In the genomic region with DNA sequence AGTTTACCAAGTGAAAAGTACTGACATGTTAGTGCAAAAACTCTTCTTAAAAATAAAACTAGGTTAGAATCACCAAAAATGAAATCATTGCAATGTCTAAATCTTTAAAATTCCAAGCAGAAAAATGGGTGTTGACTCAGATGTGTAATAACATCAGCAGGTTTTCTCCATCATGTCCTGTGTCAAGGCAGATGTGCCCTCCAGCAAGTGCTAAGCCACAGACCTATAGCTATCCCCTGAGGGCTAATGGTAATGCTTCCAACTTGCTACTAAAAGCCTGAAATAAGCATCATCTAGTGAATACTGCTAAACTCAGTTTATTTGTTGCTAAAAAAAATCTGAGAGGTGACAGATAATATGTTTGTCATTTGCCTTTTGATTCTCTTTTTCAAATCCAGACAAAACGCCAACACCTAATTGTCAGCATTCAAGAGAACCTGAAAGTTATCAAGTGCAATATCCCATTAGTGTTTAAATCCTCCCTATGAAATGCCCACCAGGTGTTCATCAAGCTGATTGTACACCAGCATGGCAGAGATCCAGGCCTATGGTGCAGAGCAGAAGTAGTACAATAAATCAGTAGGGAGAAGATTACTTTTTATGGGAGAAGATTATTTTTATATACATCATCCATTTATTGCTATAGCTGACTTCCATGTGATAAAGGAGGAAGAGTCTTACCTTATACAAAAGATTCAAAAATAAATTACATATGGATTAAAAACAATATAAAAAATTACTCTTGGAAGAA, we compare ENCODE assay signal across 17 cellular contexts.
DNase-seq lines count a peak whose midpoint lies in the region; ATAC-seq lines count a peak whose summit lies in the region.
"Had no signal": no experiment of that assay in that cellular context is flagged by ENCODE, and none has a peak within 500 bp of the region (broad histone marks: within the 10 kb centered on the region; RNA-seq: fewer than 3 reads in every experiment).

No MANE protein-coding gene starts in this region.

- DNase-seq in NCI-H2081 (lab: John Stamatoyannopoulos, UW) (peak; percentile 25 to 31), NCI-H2081 treated with DMSO at 0.1 percent for 48 hours (lab: John Stamatoyannopoulos, UW) (no peak), EL (peak; percentile 56), NCI-H1417 (lab: John Stamatoyannopoulos, UW) (peak in 2 of 3 experiments; percentile 15 to 83), NCI-H82 (lab: John Stamatoyannopoulos, UW) (peak; percentile 87), NCI-H2171 (lab: John Stamatoyannopoulos, UW) (no peak)
- DNase-seq in stimulated activated naive CD8-positive, alpha-beta T cell treated with anti-CD3 and anti-CD28 coated beads, Interleukin-15, Interleukin-2, amounts not matched to agents 100 U/mL and 50 U/mL, for 24 hours, result no peak
- DNase-seq: 8988T, AML-193, GM23248, H9, NCI-H2029 treated with DMSO at 0.1 percent for 48 hours, NCI-H510A treated with DMSO at 0.1 percent for 48 hours, SIG-M5, T-cell had no signal

- ATAC-seq in stimulated activated naive CD8-positive, alpha-beta T cell treated with anti-CD3 and anti-CD28 coated beads, Interleukin-15, Interleukin-2, amounts not matched to agents 100 U/mL and 50 U/mL, for 24 hours, result no peak
- ATAC-seq in HG03342 (IDR thresholded peaks at IDR 0.05; ENCODE audit: unreplicated experiment), result no peak
- ATAC-seq: GM12878, T-cell had no signal

Comparison
In these comparisons a context has a peak if more than half of its experiments do, and no peak if none do; other contexts are left out.
1. DNase-seq: peak in NCI-H2081 (2 of 2), EL (single experiment), NCI-H1417 (2 of 3) and NCI-H82 (single experiment); none in NCI-H2081 treated with DMSO at 0.1 percent for 48 hours (single experiment), NCI-H2171 (single experiment) and stimulated activated naive CD8-positive, alpha-beta T cell treated with anti-CD3 and anti-CD28 coated beads, Interleukin-15, Interleukin-2, amounts not matched to agents 100 U/mL and 50 U/mL, for 24 hours (single experiment).